ENCODE assay signal across 21 cellular contexts in the genomic region with DNA sequence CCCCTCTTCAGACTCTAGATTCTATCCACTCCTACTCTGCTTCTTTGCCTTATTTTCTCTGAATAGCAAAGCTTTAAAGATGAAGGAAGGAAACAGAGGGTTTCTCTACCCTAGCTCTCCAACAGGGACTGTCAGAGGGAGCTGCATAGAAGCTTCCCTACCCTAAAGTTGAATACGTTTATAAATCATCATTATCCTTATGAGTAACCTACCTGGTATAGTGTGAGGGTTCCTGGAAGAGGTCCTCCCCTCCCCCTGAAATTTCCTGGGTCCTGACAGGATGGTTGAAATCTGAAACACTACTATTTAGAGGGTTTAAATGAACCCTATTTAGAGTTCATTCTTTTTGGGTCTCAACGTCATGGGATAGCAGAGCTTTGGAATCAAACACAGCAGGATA.
A peak's percentile ranks its signal among the peaks of the same experiment; 100 is the strongest.
DNase-seq lines count a peak whose midpoint lies in the region; ATAC-seq lines count a peak whose summit lies in the region.
"Had no signal": no experiment of that assay in that cellular context is flagged by ENCODE, and none has a peak within 500 bp of the region (broad histone marks: within the 10 kb centered on the region; RNA-seq: fewer than 3 reads in every experiment).

No MANE protein-coding gene starts in this region.

- no peak for DNase-seq in activated CD4-positive, alpha-beta T cell treated with anti-CD3 and anti-CD28 coated beads, Interleukin-2, amount 10 ng/mL, durations not matched to agents 7 days and 5 days
- no peak for DNase-seq in activated CD4-positive, alpha-beta T cell treated with anti-CD3 and anti-CD28 coated beads for 48 hours
- DNase-seq in activated naive CD8-positive, alpha-beta T cell treated with anti-CD3 and anti-CD28 coated beads, Interleukin-2, amount 50 U/mL, for 24 hours: no peak
- DNase-seq in activated naive CD8-positive, alpha-beta T cell treated with anti-CD3 and anti-CD28 coated beads for 36 hours: no peak
- DNase-seq in T-helper 17 cell (no peak), Right ventricle myocardium superior (no peak)
- no peak for DNase-seq in activated T-helper 2 cell treated with anti-CD3 and anti-CD28 coated beads, Interferon-gamma antibody, Interleukin-2, Interleukin-4, amounts not matched to agents 10 μg/mL and 5 μg/mL and 100 μg/mL, durations not matched to agents 14 hours and 24 hours and 36 hours (ENCODE audit: low spot score)
- DNase-seq in activated T-cell treated with anti-CD3 and anti-CD28 coated beads, Interleukin-2, amount 50 U/mL, for 48 hours: no peak
- DNase-seq: C1 segment of cervical spinal cord; Caco-2; CD8-positive, alpha-beta T cell; GM23248; H7; MM.1S; NCI-H2029; NCI-H446; NCI-H524 treated with DMSO at 0.1 percent for 48 hours; NCI-H774; PC-3 had no signal

- H3K9me3 Mint-ChIP-seq in activated CD4-positive, alpha-beta T cell treated with anti-CD3 and anti-CD28 coated beads, Interleukin-2, amount 10 ng/mL, durations not matched to agents 7 days and 5 days: peaks cover 30% of the 10 kb centered on the region
- H3K9me3 Mint-ChIP-seq in activated naive CD8-positive, alpha-beta T cell treated with anti-CD3 and anti-CD28 coated beads, Interleukin-2, amount 50 U/mL, for 24 hours: peaks cover 5% of the 10 kb centered on the region
- H3K9me3 Mint-ChIP-seq in activated naive CD8-positive, alpha-beta T cell treated with anti-CD3 and anti-CD28 coated beads for 36 hours: peaks cover 5% of the 10 kb centered on the region
- peaks cover 28% of the 10 kb centered on the region for H3K9me3 Mint-ChIP-seq in activated T-helper 2 cell treated with anti-CD3 and anti-CD28 coated beads, Interferon-gamma antibody, Interleukin-2, Interleukin-4, amounts not matched to agents 10 μg/mL and 5 μg/mL and 100 μg/mL, durations not matched to agents 14 hours and 24 hours and 36 hours

- no peaks in the 10 kb centered on the region for H3K9me3 ChIP-seq in T-helper 17 cell (ENCODE audit: control insufficient read depth, low read length, poor library complexity, severe bottlenecking)
- H3K9me3 ChIP-seq: A549 had no signal

- H3K4me1 Mint-ChIP-seq in activated CD4-positive, alpha-beta T cell treated with anti-CD3 and anti-CD28 coated beads, Interleukin-2, amount 10 ng/mL, durations not matched to agents 7 days and 5 days: peaks cover 39% of the 10 kb centered on the region
- H3K4me1 Mint-ChIP-seq in activated naive CD8-positive, alpha-beta T cell treated with anti-CD3 and anti-CD28 coated beads, Interleukin-2, amount 50 U/mL, for 24 hours: peaks cover 45% of the 10 kb centered on the region
- peaks cover 27% of the 10 kb centered on the region for H3K4me1 Mint-ChIP-seq in activated naive CD8-positive, alpha-beta T cell treated with anti-CD3 and anti-CD28 coated beads for 36 hours
- H3K4me1 Mint-ChIP-seq in T-helper 17 cell: peaks cover 25% of the 10 kb centered on the region
- peaks cover 83% of the 10 kb centered on the region for H3K4me1 Mint-ChIP-seq in activated T-helper 2 cell treated with anti-CD3 and anti-CD28 coated beads, Interferon-gamma antibody, Interleukin-2, Interleukin-4, amounts not matched to agents 10 μg/mL and 5 μg/mL and 100 μg/mL, durations not matched to agents 14 hours and 24 hours and 36 hours (ENCODE audit: low read depth)

- peaks cover 1% of the 10 kb centered on the region for H3K36me3 Mint-ChIP-seq in activated CD4-positive, alpha-beta T cell treated with anti-CD3 and anti-CD28 coated beads, Interleukin-2, amount 10 ng/mL, durations not matched to agents 7 days and 5 days (ENCODE audit: low read depth)
- H3K36me3 Mint-ChIP-seq in activated naive CD8-positive, alpha-beta T cell treated with anti-CD3 and anti-CD28 coated beads, Interleukin-2, amount 50 U/mL, for 24 hours (ENCODE audit: low read depth): peaks cover 3% of the 10 kb centered on the region
- peaks cover 2% of the 10 kb centered on the region for H3K36me3 Mint-ChIP-seq in activated naive CD8-positive, alpha-beta T cell treated with anti-CD3 and anti-CD28 coated beads for 36 hours
- peaks cover under 1% of the 10 kb centered on the region for H3K36me3 Mint-ChIP-seq in T-helper 17 cell (ENCODE audit: low read depth)
- peaks cover 39% of the 10 kb centered on the region for H3K36me3 Mint-ChIP-seq in activated T-helper 2 cell treated with anti-CD3 and anti-CD28 coated beads, Interferon-gamma antibody, Interleukin-2, Interleukin-4, amounts not matched to agents 10 μg/mL and 5 μg/mL and 100 μg/mL, durations not matched to agents 14 hours and 24 hours and 36 hours (ENCODE audit: low read depth)
- H3K36me3 Mint-ChIP-seq: CD8-positive, alpha-beta T cell; IgD-negative memory B cell had no signal

- no peaks in the 10 kb centered on the region for H3K27me3 Mint-ChIP-seq in activated CD4-positive, alpha-beta T cell treated with anti-CD3 and anti-CD28 coated beads, Interleukin-2, amount 10 ng/mL, durations not matched to agents 7 days and 5 days
- H3K27me3 Mint-ChIP-seq in activated naive CD8-positive, alpha-beta T cell treated with anti-CD3 and anti-CD28 coated beads, Interleukin-2, amount 50 U/mL, for 24 hours: peaks cover 1% of the 10 kb centered on the region
- H3K27me3 Mint-ChIP-seq in activated naive CD8-positive, alpha-beta T cell treated with anti-CD3 and anti-CD28 coated beads for 36 hours: no peaks in the 10 kb centered on the region
- no peaks in the 10 kb centered on the region for H3K27me3 Mint-ChIP-seq in T-helper 17 cell
- H3K27me3 Mint-ChIP-seq in activated T-helper 2 cell treated with anti-CD3 and anti-CD28 coated beads, Interferon-gamma antibody, Interleukin-2, Interleukin-4, amounts not matched to agents 10 μg/mL and 5 μg/mL and 100 μg/mL, durations not matched to agents 14 hours and 24 hours and 36 hours (ENCODE audit: low read depth): no peaks in the 10 kb centered on the region

- POLR2A ChIA-PET in activated CD4-positive, alpha-beta T cell treated with anti-CD3 and anti-CD28 coated beads, Interleukin-2, amount 10 ng/mL, durations not matched to agents 7 days and 5 days (lab: Charles Lee): interaction anchor here (0.6 kb wide), 1 partner anchor 109 kb away, joined by 3 read pairs; no protein-coding TSS in a partner anchor

- intact Hi-C loops in activated T-helper 2 cell treated with anti-CD3 and anti-CD28 coated beads, Interferon-gamma antibody, Interleukin-2, Interleukin-4, amounts not matched to agents 10 μg/mL and 5 μg/mL and 100 μg/mL, durations not matched to agents 14 hours and 24 hours and 36 hours (cut with micrococcal nuclease): no loop called here
- intact Hi-C loops in Right ventricle myocardium superior (cut with DNase I): no loop called here

- CTCF ChIA-PET in activated CD4-positive, alpha-beta T cell treated with anti-CD3 and anti-CD28 coated beads, Interleukin-2, amount 10 ng/mL, durations not matched to agents 7 days and 5 days (lab: Charles Lee): interaction anchor here (0.7 to 2.1 kb wide), 12 partner anchors 8 to 191 kb away, joined by 3 to 9 read pairs (median 4); no protein-coding TSS in a partner anchor

- peak; percentile 31 for ATAC-seq in activated naive CD8-positive, alpha-beta T cell treated with anti-CD3 and anti-CD28 coated beads, Interleukin-2, amount 50 U/mL, for 24 hours
- ATAC-seq in T-helper 17 cell: no peak
- ATAC-seq in Right ventricle myocardium superior (ENCODE audit: poor library complexity): no peak
- ATAC-seq: A549; CD8-positive, alpha-beta T cell; PC-3 had no signal

- H3K27ac Mint-ChIP-seq in activated CD4-positive, alpha-beta T cell treated with anti-CD3 and anti-CD28 coated beads, Interleukin-2, amount 10 ng/mL, durations not matched to agents 7 days and 5 days: peak overlapping the region; percentile 42
- peak overlapping the region; percentile 59 for H3K27ac Mint-ChIP-seq in activated naive CD8-positive, alpha-beta T cell treated with anti-CD3 and anti-CD28 coated beads, Interleukin-2, amount 50 U/mL, for 24 hours
- no peak overlapping the region for H3K27ac Mint-ChIP-seq in activated naive CD8-positive, alpha-beta T cell treated with anti-CD3 and anti-CD28 coated beads for 36 hours
- peak overlapping the region; percentile 87 for H3K27ac Mint-ChIP-seq in T-helper 17 cell
- H3K27ac Mint-ChIP-seq in activated T-helper 2 cell treated with anti-CD3 and anti-CD28 coated beads, Interferon-gamma antibody, Interleukin-2, Interleukin-4, amounts not matched to agents 10 μg/mL and 5 μg/mL and 100 μg/mL, durations not matched to agents 14 hours and 24 hours and 36 hours: peak overlapping the region; percentile 90
- H3K27ac Mint-ChIP-seq: CD8-positive, alpha-beta T cell had no signal

- H3K4me3 Mint-ChIP-seq in activated CD4-positive, alpha-beta T cell treated with anti-CD3 and anti-CD28 coated beads, Interleukin-2, amount 10 ng/mL, durations not matched to agents 7 days and 5 days: no peak overlapping the region
- H3K4me3 Mint-ChIP-seq in activated naive CD8-positive, alpha-beta T cell treated with anti-CD3 and anti-CD28 coated beads, Interleukin-2, amount 50 U/mL, for 24 hours: no peak overlapping the region
- no peak overlapping the region for H3K4me3 Mint-ChIP-seq in activated naive CD8-positive, alpha-beta T cell treated with anti-CD3 and anti-CD28 coated beads for 36 hours
- no peak overlapping the region for H3K4me3 Mint-ChIP-seq in T-helper 17 cell
- no peak overlapping the region for H3K4me3 Mint-ChIP-seq in activated T-helper 2 cell treated with anti-CD3 and anti-CD28 coated beads, Interferon-gamma antibody, Interleukin-2, Interleukin-4, amounts not matched to agents 10 μg/mL and 5 μg/mL and 100 μg/mL, durations not matched to agents 14 hours and 24 hours and 36 hours (ENCODE audit: low read depth)
- H3K4me3 Mint-ChIP-seq: CD8-positive, alpha-beta T cell; IgD-negative memory B cell had no signal
